In genomic region chr9:69297300-69297980, GRCh38 we compare ENCODE assay signal across 24 cellular contexts. TPM values are rescaled to one million over a fixed set of nuclear protein-coding genes. Genes with fewer than 3 reads are reported as not detected.
DNase-seq lines count a peak whose midpoint lies in the region; ATAC-seq, FAIRE-seq and TF ChIP-seq lines count a peak whose summit lies in the region.
"Had no signal": no experiment of that assay in that cellular context is flagged by ENCODE, and none has a peak within 500 bp of the region (broad histone marks: within the 10 kb centered on the region; RNA-seq: fewer than 3 reads in every experiment).

No MANE protein-coding gene starts in this region.

- peak; percentile 21 for ATAC-seq in Right ventricle myocardium superior (ENCODE audit: poor library complexity)
- no peak for ATAC-seq in natural killer cell
- ATAC-seq: PC-3 had no signal

- TF ChIP-seq POLR2A in H54 (IDR thresholded peaks at IDR 0.05; ENCODE audit: low read depth, low read length), result no peak
- no peak for TF ChIP-seq POLR2A in prostate gland (IDR thresholded peaks at IDR 0.05)

- H3K9ac ChIP-seq in endodermal cell (ENCODE audit: extremely low read depth, low read length, poor library complexity, severe bottlenecking), result no peak overlapping the region

- H3K4me3 ChIP-seq in right atrium auricular region (no peak overlapping the region), endodermal cell (ENCODE audit: low read length) (peak overlapping the region; percentile 9), prostate gland (no peak overlapping the region)
- H3K4me3 ChIP-seq: MG63 had no signal

- H3K36me3 Mint-ChIP-seq in endodermal cell (ENCODE audit: low read depth) (no peaks in the 10 kb centered on the region), natural killer cell (no peaks in the 10 kb centered on the region)
- H3K36me3 Mint-ChIP-seq: CD14-positive monocyte had no signal

- no peaks in the 10 kb centered on the region for H3K9me3 ChIP-seq in right atrium auricular region
- H3K9me3 ChIP-seq in endodermal cell (ENCODE audit: control insufficient read depth, low read length), result no peaks in the 10 kb centered on the region
- no peaks in the 10 kb centered on the region for H3K9me3 ChIP-seq in prostate gland
- H3K9me3 ChIP-seq: BE2C, MG63 had no signal

- intact Hi-C loops in Right ventricle myocardium superior (cut with DNase I) (no loop called here), natural killer cell (cut with micrococcal nuclease) (no loop called here), prostate gland (cut with DNase I) (no loop called here)

- no peaks in the 10 kb centered on the region for H3K36me3 ChIP-seq in right atrium auricular region
- H3K36me3 ChIP-seq in endodermal cell (ENCODE audit: control insufficient read depth, insufficient read depth, low read length), result no peaks in the 10 kb centered on the region
- H3K36me3 ChIP-seq in prostate gland, result no peaks in the 10 kb centered on the region
- H3K36me3 ChIP-seq: BE2C, MG63 had no signal

- H3K27ac Mint-ChIP-seq in endodermal cell (peak overlapping the region; percentile 39), natural killer cell (no peak overlapping the region)
- H3K27ac Mint-ChIP-seq: CD14-positive monocyte, H9 had no signal

- DNase-seq in Right ventricle myocardium superior, result no peak
- no peak for DNase-seq in right atrium auricular region (ENCODE audit: low spot score)
- DNase-seq in H54 (ENCODE audit: insufficient read length, low spot score), result no peak
- no peak for DNase-seq in endodermal cell
- DNase-seq in retina, result peak; percentile 26
- DNase-seq in natural killer cell, result no peak
- DNase-seq in prostate gland (ENCODE audit: low spot score), result no peak
- no peak for DNase-seq in kidney tubule cell (ENCODE audit: low spot score)
- DNase-seq: ACHN; BE2C; H9; KG1; MG63; NCI-H1105 treated with DMSO at 0.1 percent for 48 hours; NCI-H2029; NCI-H446; NCI-H524 treated with DMSO at 0.1 percent for 48 hours; NCI-H774; NK-92 treated with Interleukin-12 subunit alpha and Interleukin-12 subunit beta, amount 100 ng/mL, for 24 hours; PC-3; SHP77 had no signal

- no peak for TF ChIP-seq CTCF in right atrium auricular region (IDR thresholded peaks at IDR 0.05)
- TF ChIP-seq CTCF in endodermal cell (conservative IDR thresholded peaks at IDR 0.05), result no peak
- TF ChIP-seq CTCF in natural killer cell (IDR thresholded peaks at IDR 0.05), result no peak
- TF ChIP-seq CTCF in prostate gland (IDR thresholded peaks at IDR 0.05), result no peak

- no peak overlapping the region for H3K4me3 Mint-ChIP-seq in endodermal cell
- no peak overlapping the region for H3K4me3 Mint-ChIP-seq in natural killer cell
- H3K4me3 Mint-ChIP-seq: CD14-positive monocyte, H9 had no signal

- FAIRE-seq in H54 (lab: Jason Lieb, UNC), result peak; percentile 20
- FAIRE-seq: GM19239 had no signal

- H3K4me1 ChIP-seq in right atrium auricular region, result peaks cover 0 to 12% of the 10 kb centered on the region in 2 donors
- H3K4me1 ChIP-seq in endodermal cell (ENCODE audit: control insufficient read depth, insufficient read depth, low read length), result peaks cover 5% of the 10 kb centered on the region
- no peaks in the 10 kb centered on the region for H3K4me1 ChIP-seq in prostate gland (replicated peaks)
- H3K4me1 ChIP-seq: BE2C had no signal

- no peaks in the 10 kb centered on the region for H3K27me3 ChIP-seq in right atrium auricular region
- H3K27me3 ChIP-seq in endodermal cell (ENCODE audit: control insufficient read depth, insufficient read depth, low read length, poor library complexity, severe bottlenecking), result no peaks in the 10 kb centered on the region
- no peaks in the 10 kb centered on the region for H3K27me3 ChIP-seq in prostate gland (replicated peaks; ENCODE audit: insufficient read depth)
- H3K27me3 ChIP-seq: MG63 had no signal

- 86 to 98% methylated on average over 9 to 11 of the region's 11 CpGs for WGBS in endodermal cell (ENCODE audit: insufficient coverage in 1 of 2, insufficient read length in 1 of 2), 2 experiments
- WGBS in prostate gland, result 65% methylated on average over 11 of the region's 11 CpGs

- H3K4me1 Mint-ChIP-seq in endodermal cell (peaks cover 19% of the 10 kb centered on the region), natural killer cell (no peaks in the 10 kb centered on the region)
- H3K4me1 Mint-ChIP-seq: CD14-positive monocyte had no signal

- H3K27ac ChIP-seq in right atrium auricular region (peak overlapping the region in 1 of 2 donors; percentile 45), endodermal cell (ENCODE audit: low read depth, low read length) (no peak overlapping the region), prostate gland (no peak overlapping the region)
- H3K27ac ChIP-seq: 22Rv1 had no signal

- H3K9me3 Mint-ChIP-seq in endodermal cell (no peaks in the 10 kb centered on the region), natural killer cell (no peaks in the 10 kb centered on the region)
- H3K9me3 Mint-ChIP-seq: H9 had no signal

- H3K27me3 Mint-ChIP-seq in endodermal cell (ENCODE audit: insufficient read depth), result peaks cover 1% of the 10 kb centered on the region
- H3K27me3 Mint-ChIP-seq in natural killer cell (ENCODE audit: low read depth in 2 of 2), result peaks cover 0 to 4% of the 10 kb centered on the region in 2 donors

RNA-seq across cellular contexts. Expression of gene ENTREP1, which starts 27.6 kb away (rescaled TPM):
- total RNA-seq in Right ventricle myocardium superior, result 18.7 TPM
- 10 to 100 TPM; 12.1 to 16.2 TPM for total RNA-seq in right atrium auricular region
- total RNA-seq in endodermal cell, result 10 to 100 TPM; 13.7 to 25.8 TPM
- polyA plus RNA-seq in endodermal cell (2013, experiment 1 of 2), result 3.3 TPM
- polyA plus RNA-seq in endodermal cell (2013, experiment 2 of 2), result 2.7 TPM
- not detected for total RNA-seq in natural killer cell
- total RNA-seq in prostate gland, result 10 to 100 TPM; 10.2 to 32.8 TPM
- polyA plus RNA-seq: CD14-positive monocyte had no signal

Comparison
In these comparisons a context has a peak if more than half of its experiments do, and no peak if none do; other contexts are left out.
1. RNA of gene ENTREP1, which starts 27.6 kb away (total RNA-seq): 10.2 to 32.8 TPM in prostate gland, 13.7 to 25.8 TPM in endodermal cell, 18.7 TPM in Right ventricle myocardium superior (single experiment) and 12.1 to 16.2 TPM in right atrium auricular region; not detected in natural killer cell; every median in the first group is over 10 times any median in the second.